ENCODE assay signal across 12 cellular contexts in genomic region chr18:79458917-79459803, GRCh38.
A peak's percentile ranks its signal among the peaks of the same experiment; 100 is the strongest.
DNase-seq lines count a peak whose midpoint lies in the region; ATAC-seq and TF ChIP-seq lines count a peak whose summit lies in the region.
"Had no signal": no experiment of that assay in that cellular context is flagged by ENCODE, and none has a peak within 500 bp of the region (broad histone marks: within the 10 kb centered on the region; RNA-seq: fewer than 3 reads in every experiment).

No MANE protein-coding gene starts in this region.

- intact Hi-C loops in Calu3 (cut with micrococcal nuclease; ENCODE audit: unreplicated experiment), result loop anchor here (1.0 kb wide), 1 partner anchor 56 kb away; no protein-coding TSS in a partner anchor
- intact Hi-C loops in PC-9 (cut with micrococcal nuclease; ENCODE audit: unreplicated experiment), result no loop called here

- peaks cover 22% of the 10 kb centered on the region for H3K79me1 ChIP-seq in trophoblast cell (ENCODE audit: low read length)

- H3K9me3 ChIP-seq in PC-9 (ENCODE audit: insufficient read depth, low read depth) (no peaks in the 10 kb centered on the region), gastroesophageal sphincter (no peaks in the 10 kb centered on the region), trophoblast cell (ENCODE audit: insufficient read depth, low read depth, low read length) (no peaks in the 10 kb centered on the region)
- H3K9me3 ChIP-seq: colonic mucosa had no signal

- CTCF ChIA-PET in Calu3 (lab: Charles Lee), result no interaction called here
- CTCF ChIA-PET in PC-9 (lab: Charles Lee), result interaction anchor here (0.6 kb wide), 1 partner anchor 681 kb away, joined by 3 read pairs; no protein-coding TSS in a partner anchor

- no peak for TF ChIP-seq EP300 in gastroesophageal sphincter (IDR thresholded peaks at IDR 0.05)

- H3K18ac ChIP-seq in trophoblast cell (ENCODE audit: low read length), result peak overlapping the region; percentile 26

- peak overlapping the region; percentile 44 for H3K4me3 Mint-ChIP-seq in Calu3 (ENCODE audit: low read depth, unreplicated experiment)
- H3K4me3 Mint-ChIP-seq: activated CD8-positive, alpha-beta memory T cell treated with anti-CD3 and anti-CD28 coated beads, Interleukin-2, amount 10 ng/mL, durations not matched to agents 7 days and 5 days had no signal

- H2AK5ac ChIP-seq in trophoblast cell (ENCODE audit: low read length), result peak overlapping the region; percentile 76

- no peaks in the 10 kb centered on the region for H3K9me2 ChIP-seq in PC-9 (ENCODE audit: insufficient read depth)

- peaks cover 6% of the 10 kb centered on the region for H3K4me1 Mint-ChIP-seq in Calu3 (ENCODE audit: low read depth, unreplicated experiment)

- H2AFZ ChIP-seq in PC-9 (no peak overlapping the region), trophoblast cell (ENCODE audit: insufficient read depth, low read length, poor library complexity) (peak overlapping the region; percentile 53)

- no peaks in the 10 kb centered on the region for H3K9me3 Mint-ChIP-seq in Calu3 (ENCODE audit: low read depth, unreplicated experiment)

- peak overlapping the region; percentile 83 for H2BK120ac ChIP-seq in trophoblast cell (ENCODE audit: insufficient read depth, low read length, poor library complexity)

- peaks cover 7% of the 10 kb centered on the region for H3K36me3 Mint-ChIP-seq in Calu3 (ENCODE audit: insufficient read depth, unreplicated experiment)
- H3K36me3 Mint-ChIP-seq: activated CD8-positive, alpha-beta memory T cell treated with anti-CD3 and anti-CD28 coated beads, Interleukin-2, amount 10 ng/mL, durations not matched to agents 7 days and 5 days had no signal

- H3K79me2 ChIP-seq in PC-9 (ENCODE audit: low read depth), result no peaks in the 10 kb centered on the region
- peaks cover 9% of the 10 kb centered on the region for H3K79me2 ChIP-seq in trophoblast cell (ENCODE audit: control insufficient read depth, insufficient read depth, low read length, poor library complexity)

- POLR2A ChIA-PET in PC-9 (lab: Charles Lee; ENCODE audit: unreplicated experiment), result no interaction called here

- H3K27me3 ChIP-seq in PC-9 (ENCODE audit: insufficient read depth, low read depth) (0 out of 2 replicates have a peak, but pooled peaks cover 5% of the 10 kb centered on the region), gastroesophageal sphincter (no peaks in the 10 kb centered on the region), trophoblast cell (ENCODE audit: insufficient read depth, low read length) (no peaks in the 10 kb centered on the region)
- H3K27me3 ChIP-seq: colonic mucosa had no signal

- H3K4me2 ChIP-seq in PC-9, result peak overlapping the region; percentile 19; the same call in 1 of the 2 replicates
- no peak overlapping the region for H3K4me2 ChIP-seq in trophoblast cell (ENCODE audit: low read length)

- WGBS in gastroesophageal sphincter (ENCODE audit: low coverage in 1 of 2), 2 donors, result 70% methylated on average over 2 of the region's 40 CpGs
- no CpG with 5 or more reads among the region's 40 CpGs for WGBS in trophoblast cell (ENCODE audit: extremely low coverage, insufficient coverage, insufficient read length)

- peaks cover 5% of the 10 kb centered on the region; the same call in 1 of the 2 replicates for H3K4me1 ChIP-seq in PC-9 (replicated peaks; ENCODE audit: insufficient read depth)
- H3K4me1 ChIP-seq in gastroesophageal sphincter, result peaks cover 0 to 28% (median 22%) of the 10 kb centered on the region in 3 donors
- peaks cover 26 to 27% of the 10 kb centered on the region in 2 experiments for H3K4me1 ChIP-seq in trophoblast cell (ENCODE audit: control insufficient read depth in 1 of 2, insufficient read depth in 2 of 2, low read length in 2 of 2)
- H3K4me1 ChIP-seq: colonic mucosa had no signal

- BruUV-seq in Calu3 (replicated peaks; lab: Mats Ljungman, UMichigan) (TSS peak; percentile 86), PC-9 (replicated peaks; lab: Mats Ljungman, UMichigan) (no TSS peak)

- ATAC-seq in gastroesophageal sphincter (no peak), HG03139 (IDR thresholded peaks at IDR 0.05; ENCODE audit: unreplicated experiment) (no peak)
- ATAC-seq: activated CD8-positive, alpha-beta memory T cell treated with anti-CD3 and anti-CD28 coated beads, Interleukin-2, amount 10 ng/mL, durations not matched to agents 7 days and 5 days had no signal

- peak overlapping the region; percentile 1 for H4K12ac ChIP-seq in trophoblast cell (ENCODE audit: low read depth, low read length)

- peak overlapping the region; percentile 89 for H4K91ac ChIP-seq in trophoblast cell (ENCODE audit: low read depth, low read length)

- no peak for TF ChIP-seq POLR2A in gastroesophageal sphincter (IDR thresholded peaks at IDR 0.05)

- peak overlapping the region; percentile 58 for H3K27ac Mint-ChIP-seq in Calu3 (ENCODE audit: unreplicated experiment)
- H3K27ac Mint-ChIP-seq: activated CD8-positive, alpha-beta memory T cell treated with anti-CD3 and anti-CD28 coated beads, Interleukin-2, amount 10 ng/mL, durations not matched to agents 7 days and 5 days had no signal

- H3K14ac ChIP-seq in trophoblast cell (ENCODE audit: low read length), result peak overlapping the region; percentile 42

- peak overlapping the region; percentile 66 for H2BK12ac ChIP-seq in trophoblast cell (ENCODE audit: low read length)

- no peak overlapping the region for H3K4me3 ChIP-seq in PC-9
- H3K4me3 ChIP-seq in gastroesophageal sphincter, result peak overlapping the region in 1 of 2 donors; percentile 3
- no peak overlapping the region for H3K4me3 ChIP-seq in trophoblast cell (ENCODE audit: low read depth, low read length)
- H3K4me3 ChIP-seq: colonic mucosa, SK-N-MC had no signal

- H3K36me3 ChIP-seq in PC-9 (ENCODE audit: low read depth) (no peaks in the 10 kb centered on the region), gastroesophageal sphincter (peaks cover 0 to 71% of the 10 kb centered on the region in 2 donors), trophoblast cell (ENCODE audit: control insufficient read depth in 1 of 2, insufficient read depth in 2 of 2, low read length in 2 of 2) (no peaks in the 10 kb centered on the region)
- H3K36me3 ChIP-seq: colonic mucosa had no signal

- peak overlapping the region; percentile 41 for H3K4ac ChIP-seq in trophoblast cell (ENCODE audit: low read depth, low read length)

- DNase-seq in Calu3, result no peak
- DNase-seq in PC-9, result no peak
- no peak for DNase-seq in trophoblast cell
- DNase-seq in nucleus accumbens (lab: John Stamatoyannopoulos, UW), result no peak
- no peak for DNase-seq in SK-N-DZ (ENCODE audit: low spot score)
- no peak for DNase-seq in A172 (ENCODE audit: low spot score)
- DNase-seq: activated CD8-positive, alpha-beta memory T cell treated with anti-CD3 and anti-CD28 coated beads, Interleukin-2, amount 10 ng/mL, durations not matched to agents 7 days and 5 days; NCI-H2029 treated with DMSO at 0.1 percent for 48 hours had no signal

- H2BK5ac ChIP-seq in trophoblast cell (ENCODE audit: low read depth, low read length, poor library complexity), result peak overlapping the region; percentile 20

- no peaks in the 10 kb centered on the region for H3F3A ChIP-seq in PC-9 (ENCODE audit: insufficient read depth, low read depth)

- peak overlapping the region; percentile 78 for H4K8ac ChIP-seq in trophoblast cell (ENCODE audit: low read depth, low read length)

- H4K20me1 ChIP-seq in PC-9 (ENCODE audit: insufficient read depth), result no peaks in the 10 kb centered on the region; the same call in 1 of the 2 replicates

- no peak overlapping the region for H3K23ac ChIP-seq in trophoblast cell (ENCODE audit: low read length)

- H3K27ac ChIP-seq in PC-9 (no peak overlapping the region), gastroesophageal sphincter (peak overlapping the region in 3 of 4 donors; percentile 69 to 89 (median 82)), trophoblast cell (ENCODE audit: low read depth, low read length) (peak overlapping the region; percentile 87)
- H3K27ac ChIP-seq: colonic mucosa, SK-N-MC had no signal

- no peaks in the 10 kb centered on the region for H3K27me3 Mint-ChIP-seq in Calu3 (ENCODE audit: unreplicated experiment)
- H3K27me3 Mint-ChIP-seq: activated CD8-positive, alpha-beta memory T cell treated with anti-CD3 and anti-CD28 coated beads, Interleukin-2, amount 10 ng/mL, durations not matched to agents 7 days and 5 days had no signal

- H3K9ac ChIP-seq in trophoblast cell (ENCODE audit: low read length), result no peak overlapping the region

- TF ChIP-seq CTCF in Calu3 (IDR thresholded peaks at IDR 0.05; ENCODE audit: unreplicated experiment), result no peak
- no peak for TF ChIP-seq CTCF in PC-9 (conservative IDR thresholded peaks at IDR 0.05)
- TF ChIP-seq CTCF in gastroesophageal sphincter (IDR thresholded peaks at IDR 0.05), result no peak
